ENCODE assay signal across 17 cellular contexts in the genomic region with DNA sequence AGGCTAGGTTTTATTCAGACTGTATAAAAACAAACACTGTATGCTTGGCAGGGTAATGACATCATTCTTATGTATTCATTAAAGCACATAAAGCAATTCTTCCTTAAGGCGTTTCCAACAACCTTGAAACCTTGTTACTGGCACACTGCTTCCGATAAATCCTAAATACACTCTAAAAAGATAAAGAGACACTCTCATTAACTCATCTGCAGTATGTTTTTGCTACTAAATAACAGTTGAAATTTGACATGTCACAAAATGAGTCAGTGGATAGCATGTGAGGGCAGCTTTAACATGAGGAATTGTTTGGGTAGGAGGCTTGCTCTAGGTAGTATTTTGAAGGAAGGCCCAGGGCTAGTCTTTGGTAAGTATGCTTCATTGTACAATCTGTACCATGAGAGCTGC. TPM values are rescaled to one million over a fixed set of nuclear protein-coding genes. Genes with fewer than 3 reads are reported as not detected.
DNase-seq lines count a peak whose midpoint lies in the region; ATAC-seq and TF ChIP-seq lines count a peak whose summit lies in the region.
"Had no signal": no experiment of that assay in that cellular context is flagged by ENCODE, and none has a peak within 500 bp of the region (broad histone marks: within the 10 kb centered on the region; RNA-seq: fewer than 3 reads in every experiment).

No MANE protein-coding gene starts in this region.

- peaks cover 36% of the 10 kb centered on the region for H4K20me1 ChIP-seq in smooth muscle cell (ENCODE audit: low read depth)

- no peak overlapping the region for H3K9ac ChIP-seq in smooth muscle cell (ENCODE audit: low read depth)

- peaks cover 11% of the 10 kb centered on the region for H3K36me3 Mint-ChIP-seq in activated CD8-positive, alpha-beta T cell treated with anti-CD3 and anti-CD28 coated beads for 36 hours (ENCODE audit: low read depth)
- H3K36me3 Mint-ChIP-seq in activated CD8-positive, alpha-beta T cell treated with anti-CD3 and anti-CD28 coated beads, Interleukin-2, amount 10 ng/mL, durations not matched to agents 7 days and 5 days (ENCODE audit: low read depth) = peaks cover 21% of the 10 kb centered on the region
- H3K36me3 Mint-ChIP-seq in glutamatergic neuron (ENCODE audit: unreplicated experiment) = no peaks in the 10 kb centered on the region

- H3K27ac Mint-ChIP-seq in activated CD8-positive, alpha-beta T cell treated with anti-CD3 and anti-CD28 coated beads for 36 hours = peak overlapping the region; percentile 5
- H3K27ac Mint-ChIP-seq in activated CD8-positive, alpha-beta T cell treated with anti-CD3 and anti-CD28 coated beads, Interleukin-2, amount 10 ng/mL, durations not matched to agents 7 days and 5 days = no peak overlapping the region
- H3K27ac Mint-ChIP-seq in glutamatergic neuron (ENCODE audit: unreplicated experiment) = no peak overlapping the region
- H3K27ac Mint-ChIP-seq: activated CD4-positive, alpha-beta T cell treated with anti-CD3 and anti-CD28 coated beads for 36 hours; stimulated activated naive CD8-positive, alpha-beta T cell treated with anti-CD3 and anti-CD28 coated beads, Interleukin-15, amount 100 ng/mL, for 72 hours had no signal

- TF ChIP-seq CTCF in activated CD8-positive, alpha-beta T cell treated with anti-CD3 and anti-CD28 coated beads for 36 hours (IDR thresholded peaks at IDR 0.05) = no peak
- no peak for TF ChIP-seq CTCF in foreskin keratinocyte (conservative IDR thresholded peaks at IDR 0.05)
- no peak for TF ChIP-seq CTCF in smooth muscle cell (IDR thresholded peaks at IDR 0.05; ENCODE audit: borderline replicate concordance, insufficient read depth, poor library complexity, severe bottlenecking)
- TF ChIP-seq CTCF in testis (IDR thresholded peaks at IDR 0.05) = no peak
- TF ChIP-seq CTCF in glutamatergic neuron (IDR thresholded peaks at IDR 0.05; ENCODE audit: partially characterized antibody, unreplicated experiment) = no peak

- CTCF ChIA-PET in activated CD8-positive, alpha-beta T cell treated with anti-CD3 and anti-CD28 coated beads for 36 hours (lab: Charles Lee) = no interaction called here
- CTCF ChIA-PET in activated CD8-positive, alpha-beta T cell treated with anti-CD3 and anti-CD28 coated beads, Interleukin-2, amount 10 ng/mL, durations not matched to agents 7 days and 5 days (lab: Charles Lee) = interaction anchor here (1.3 to 2.2 kb wide), 2 partner anchors 14 to 35 kb away, joined by 6 to 8 read pairs; no protein-coding TSS in a partner anchor

- H3K27me3 Mint-ChIP-seq in activated CD8-positive, alpha-beta T cell treated with anti-CD3 and anti-CD28 coated beads for 36 hours = no peaks in the 10 kb centered on the region
- no peaks in the 10 kb centered on the region for H3K27me3 Mint-ChIP-seq in activated CD8-positive, alpha-beta T cell treated with anti-CD3 and anti-CD28 coated beads, Interleukin-2, amount 10 ng/mL, durations not matched to agents 7 days and 5 days (ENCODE audit: low read depth)
- H3K27me3 Mint-ChIP-seq in glutamatergic neuron (ENCODE audit: unreplicated experiment) = no peaks in the 10 kb centered on the region
- H3K27me3 Mint-ChIP-seq: activated CD4-positive, alpha-beta T cell treated with anti-CD3 and anti-CD28 coated beads for 36 hours; naive thymus-derived CD8-positive, alpha-beta T cell; stimulated activated naive CD8-positive, alpha-beta T cell treated with anti-CD3 and anti-CD28 coated beads, Interleukin-15, amount 100 ng/mL, for 72 hours had no signal

- POLR2A ChIA-PET in activated CD8-positive, alpha-beta T cell treated with anti-CD3 and anti-CD28 coated beads for 36 hours (lab: Charles Lee) = interaction anchor here (0.6 kb wide), 1 partner anchor 33 kb away, joined by 3 read pairs; no protein-coding TSS in a partner anchor
- POLR2A ChIA-PET in activated CD8-positive, alpha-beta T cell treated with anti-CD3 and anti-CD28 coated beads, Interleukin-2, amount 10 ng/mL, durations not matched to agents 7 days and 5 days (lab: Charles Lee) = no interaction called here

- H3K4me3 Mint-ChIP-seq in activated CD8-positive, alpha-beta T cell treated with anti-CD3 and anti-CD28 coated beads for 36 hours = no peak overlapping the region
- H3K4me3 Mint-ChIP-seq in activated CD8-positive, alpha-beta T cell treated with anti-CD3 and anti-CD28 coated beads, Interleukin-2, amount 10 ng/mL, durations not matched to agents 7 days and 5 days = no peak overlapping the region
- no peak overlapping the region for H3K4me3 Mint-ChIP-seq in glutamatergic neuron (ENCODE audit: unreplicated experiment)
- H3K4me3 Mint-ChIP-seq: activated CD4-positive, alpha-beta T cell treated with anti-CD3 and anti-CD28 coated beads for 36 hours; naive thymus-derived CD8-positive, alpha-beta T cell; stimulated activated naive CD8-positive, alpha-beta T cell treated with anti-CD3 and anti-CD28 coated beads, Interleukin-15, amount 100 ng/mL, for 72 hours had no signal

- no peak for DNase-seq in activated CD8-positive, alpha-beta T cell treated with anti-CD3 and anti-CD28 coated beads for 36 hours
- no peak for DNase-seq in activated CD8-positive, alpha-beta T cell treated with anti-CD3 and anti-CD28 coated beads, Interleukin-2, amount 10 ng/mL, durations not matched to agents 7 days and 5 days
- DNase-seq in amniotic epithelial cell (ENCODE audit: low read depth) = peak; percentile 62
- DNase-seq in foreskin keratinocyte = peak in 1 of 2 donors; percentile 70
- no peak for DNase-seq in smooth muscle cell (lab: John Stamatoyannopoulos, UW; ENCODE audit: unreplicated experiment)
- DNase-seq in testis = no peak
- no peak for DNase-seq in glutamatergic neuron
- DNase-seq: activated CD4-positive, alpha-beta T cell treated with anti-CD3 and anti-CD28 coated beads for 36 hours; activated CD8-positive, alpha-beta memory T cell treated with anti-CD3 and anti-CD28 coated beads, Interleukin-2, amount 50 U/mL, for 4 hours; brain microvascular endothelial cell; naive thymus-derived CD8-positive, alpha-beta T cell; NCI-H446 treated with DMSO at 0.1 percent for 48 hours; stimulated activated naive CD8-positive, alpha-beta T cell treated with anti-CD3 and anti-CD28 coated beads, Interleukin-15, amount 100 ng/mL, for 72 hours had no signal

- H3K27me3 ChIP-seq in foreskin keratinocyte (no peaks in the 10 kb centered on the region), smooth muscle cell (ENCODE audit: low read depth) (no peaks in the 10 kb centered on the region), testis (no peaks in the 10 kb centered on the region)
- H3K27me3 ChIP-seq: brain microvascular endothelial cell had no signal

- H3K4me1 ChIP-seq in foreskin keratinocyte (no peaks in the 10 kb centered on the region), smooth muscle cell (ENCODE audit: low read depth) (no peaks in the 10 kb centered on the region), testis (no peaks in the 10 kb centered on the region)

- no peak overlapping the region for H3K4me3 ChIP-seq in smooth muscle cell
- no peak overlapping the region for H3K4me3 ChIP-seq in testis
- H3K4me3 ChIP-seq: SK-N-MC had no signal

- H3K4me2 ChIP-seq in smooth muscle cell = no peak overlapping the region

- no peaks in the 10 kb centered on the region for H3F3A ChIP-seq in smooth muscle cell (ENCODE audit: low read depth)

- H3K27ac ChIP-seq in foreskin keratinocyte = no peak overlapping the region
- peak overlapping the region; percentile 10 for H3K27ac ChIP-seq in smooth muscle cell (ENCODE audit: low read depth)
- no peak overlapping the region for H3K27ac ChIP-seq in testis
- H3K27ac ChIP-seq: brain microvascular endothelial cell, SK-N-MC had no signal

- intact Hi-C loops in activated CD8-positive, alpha-beta T cell treated with anti-CD3 and anti-CD28 coated beads for 36 hours (cut with micrococcal nuclease) = no loop called here
- intact Hi-C loops in testis (cut with DNase I; ENCODE audit: low total_unique reads) = no loop called here

- no peaks in the 10 kb centered on the region for H3K79me2 ChIP-seq in smooth muscle cell (ENCODE audit: low read depth)

- WGBS in smooth muscle cell (ENCODE audit: low lambda C conversion rate) = 84% methylated on average over 2 of the region's 2 CpGs
- 18 to 24% methylated on average over 2 of the region's 2 CpGs for WGBS in testis, 2 donors

- no peak for ATAC-seq in activated CD8-positive, alpha-beta T cell treated with anti-CD3 and anti-CD28 coated beads for 36 hours
- no peak for ATAC-seq in activated CD8-positive, alpha-beta T cell treated with anti-CD3 and anti-CD28 coated beads, Interleukin-2, amount 10 ng/mL, durations not matched to agents 7 days and 5 days
- ATAC-seq in foreskin keratinocyte (peak; percentile 61), GM19452 (IDR thresholded peaks at IDR 0.05; ENCODE audit: unreplicated experiment) (no peak)
- ATAC-seq: activated CD4-positive, alpha-beta T cell treated with anti-CD3 and anti-CD28 coated beads for 36 hours; naive thymus-derived CD8-positive, alpha-beta T cell; stimulated activated naive CD8-positive, alpha-beta T cell treated with anti-CD3 and anti-CD28 coated beads, Interleukin-15, amount 100 ng/mL, for 72 hours had no signal

- no peaks in the 10 kb centered on the region for H3K9me3 Mint-ChIP-seq in activated CD8-positive, alpha-beta T cell treated with anti-CD3 and anti-CD28 coated beads for 36 hours
- no peaks in the 10 kb centered on the region for H3K9me3 Mint-ChIP-seq in activated CD8-positive, alpha-beta T cell treated with anti-CD3 and anti-CD28 coated beads, Interleukin-2, amount 10 ng/mL, durations not matched to agents 7 days and 5 days (ENCODE audit: insufficient read depth)
- no peaks in the 10 kb centered on the region for H3K9me3 Mint-ChIP-seq in glutamatergic neuron (ENCODE audit: unreplicated experiment)
- H3K9me3 Mint-ChIP-seq: naive thymus-derived CD8-positive, alpha-beta T cell; stimulated activated naive CD8-positive, alpha-beta T cell treated with anti-CD3 and anti-CD28 coated beads, Interleukin-15, amount 100 ng/mL, for 72 hours had no signal

- H3K36me3 ChIP-seq in smooth muscle cell (ENCODE audit: low read depth) (peaks cover 20% of the 10 kb centered on the region), testis (ENCODE audit: low read depth, missing control alignments) (no peaks in the 10 kb centered on the region)

- no peak for TF ChIP-seq POLR2A in testis (IDR thresholded peaks at IDR 0.05)

- H3K9me3 ChIP-seq in smooth muscle cell (replicated peaks; ENCODE audit: low read depth) = no peaks in the 10 kb centered on the region
- H3K9me3 ChIP-seq in testis = no peaks in the 10 kb centered on the region

- H3K4me1 Mint-ChIP-seq in activated CD8-positive, alpha-beta T cell treated with anti-CD3 and anti-CD28 coated beads for 36 hours (ENCODE audit: low read depth) = peaks cover 2% of the 10 kb centered on the region
- no peaks in the 10 kb centered on the region for H3K4me1 Mint-ChIP-seq in activated CD8-positive, alpha-beta T cell treated with anti-CD3 and anti-CD28 coated beads, Interleukin-2, amount 10 ng/mL, durations not matched to agents 7 days and 5 days (ENCODE audit: low read depth)
- no peaks in the 10 kb centered on the region for H3K4me1 Mint-ChIP-seq in glutamatergic neuron (ENCODE audit: low read depth, unreplicated experiment)
- H3K4me1 Mint-ChIP-seq: activated CD4-positive, alpha-beta T cell treated with anti-CD3 and anti-CD28 coated beads for 36 hours had no signal

- no peak overlapping the region for H2AFZ ChIP-seq in smooth muscle cell (ENCODE audit: low read depth)

RNA-seq across cellular contexts. Expression of a gene that starts 13.7 kb away (rescaled TPM):
- total RNA-seq in activated CD8-positive, alpha-beta T cell treated with anti-CD3 and anti-CD28 coated beads for 36 hours = 10 to 100 TPM; 38.5 to 39.7 TPM
- 10 to 100 TPM; 35.2 to 38.1 TPM for total RNA-seq in activated CD8-positive, alpha-beta T cell treated with anti-CD3 and anti-CD28 coated beads, Interleukin-2, amount 10 ng/mL, durations not matched to agents 7 days and 5 days
- total RNA-seq in foreskin keratinocyte (46.0 and 59.8 TPM in 2 replicates), smooth muscle cell (192 and 283 TPM in 2 replicates), testis (10 to 100 TPM; 42.4 to 54.4 TPM), glutamatergic neuron (ENCODE audit: unreplicated experiment) (42.5 TPM)
- polyA plus RNA-seq in foreskin keratinocyte (21.9 TPM in 2 replicates), smooth muscle cell (159 and 215 TPM in 2 replicates), testis (ENCODE audit: insufficient read depth, low read depth, low replicate concordance) (62.3 TPM)

RNA-seq across cellular contexts. Expression of a gene that starts 13.9 kb away (rescaled TPM):
- total RNA-seq in activated CD8-positive, alpha-beta T cell treated with anti-CD3 and anti-CD28 coated beads for 36 hours = under 1 TPM; 0.27 to 0.29 TPM
- total RNA-seq in activated CD8-positive, alpha-beta T cell treated with anti-CD3 and anti-CD28 coated beads, Interleukin-2, amount 10 ng/mL, durations not matched to agents 7 days and 5 days = under 1 TPM in 1 of 2 experiments, not detected in 1; 0.08 TPM
- 0.04 TPM in 1 of 2 replicates, not detected in the other for total RNA-seq in foreskin keratinocyte
- 0.02 TPM in 1 of 2 replicates, not detected in the other for polyA plus RNA-seq in foreskin keratinocyte
- 11.1 and 13.4 TPM in 2 replicates for total RNA-seq in smooth muscle cell
- 1.5 and 1.6 TPM in 2 replicates for polyA plus RNA-seq in smooth muscle cell
- total RNA-seq in testis = 1 to 10 TPM; 1.4 to 2.7 TPM
- polyA plus RNA-seq in testis (ENCODE audit: insufficient read depth, low read depth, low replicate concordance) = 3.2 TPM
- total RNA-seq in glutamatergic neuron (ENCODE audit: unreplicated experiment) = 16.9 TPM
- total RNA-seq: HT-29, lower leg skin had no signal
- polyA plus RNA-seq: naive thymus-derived CD8-positive, alpha-beta T cell had no signal
